ENCODE assay signal across 24 cellular contexts in the genomic region with DNA sequence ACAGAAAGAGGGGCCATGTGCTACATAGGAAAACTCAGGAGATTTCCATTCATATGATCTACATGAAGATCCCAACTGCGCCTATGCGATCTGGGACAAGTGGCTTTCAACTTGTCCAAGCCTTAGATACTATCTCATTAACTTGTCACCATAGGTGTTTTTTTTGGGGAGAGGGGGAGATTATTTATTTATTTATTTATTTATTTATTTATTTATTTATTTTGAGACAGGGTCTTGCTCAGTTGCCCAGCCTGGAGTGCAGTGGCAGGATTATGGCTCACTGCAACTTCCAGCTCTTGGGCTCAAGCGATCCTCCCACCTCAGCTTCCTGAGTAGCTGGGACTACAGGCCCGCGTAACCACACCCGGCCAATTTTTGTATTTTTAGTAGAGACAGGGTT. TPM values are rescaled to one million over a fixed set of nuclear protein-coding genes. Genes with fewer than 3 reads are reported as not detected.
DNase-seq lines count a peak whose midpoint lies in the region; ATAC-seq, FAIRE-seq and TF ChIP-seq lines count a peak whose summit lies in the region.
"Had no signal": no experiment of that assay in that cellular context is flagged by ENCODE, and none has a peak within 500 bp of the region (broad histone marks: within the 10 kb centered on the region; RNA-seq: fewer than 3 reads in every experiment).

No MANE protein-coding gene starts in this region.

- TF ChIP-seq POLR2A in A549 (IDR thresholded peaks at IDR 0.05; ENCODE audit: low read length) (no peak), K562 (conservative IDR thresholded peaks at IDR 0.05) (no peak), gastrocnemius medialis (IDR thresholded peaks at IDR 0.05) (peak in 1 of 2 donors; percentile 13)

- POLR2A ChIA-PET in A549 (lab: Yijun Ruan, JAX): no interaction called here
- POLR2A ChIA-PET in K562 (lab: Yijun Ruan, JAX): interaction anchor here (0.6 to 2.4 kb wide), 3 partner anchors 10 to 1146 kb away, joined by 3 to 8 read pairs (median 6); no protein-coding TSS in a partner anchor

- intact Hi-C loops in left ventricle myocardium inferior (cut with micrococcal nuclease) (no loop called here), Right ventricle myocardium inferior (cut with DNase I) (no loop called here), K562 (cut with micrococcal nuclease) (no loop called here), gastrocnemius medialis (cut with DNase I; ENCODE audit: low total_unique reads) (no loop called here)

- no peak overlapping the region for H2AFZ ChIP-seq in K562 (ENCODE audit: low read depth, low read length)

- TF ChIP-seq RAD21 in A549 (conservative IDR thresholded peaks at IDR 0.05 in 1 of 2, IDR thresholded peaks at IDR 0.05 in 1 of 2) (no peak), K562 (CRISPR knock-in tag; conservative IDR thresholded peaks at IDR 0.05 in 1 of 2, IDR thresholded peaks at IDR 0.05 in 1 of 2) (no peak)

- ATAC-seq in Right ventricle myocardium inferior: no peak
- no peak for ATAC-seq in A549
- ATAC-seq in K562: no peak
- peak in 1 of 2 donors; percentile 1 for ATAC-seq in gastrocnemius medialis

- WGBS in A549 (ENCODE audit: missing lambda C conversion rate): 92% methylated on average over 2 of the region's 6 CpGs
- WGBS in K562 (ENCODE audit: insufficient coverage, low coverage, missing lambda C conversion rate): 93% methylated on average over 6 of the region's 6 CpGs

- H3K36me3 ChIP-seq in left ventricle myocardium inferior: peaks cover 55% of the 10 kb centered on the region
- H3K36me3 ChIP-seq in K562 (ENCODE audit: control insufficient read depth, insufficient read depth, low read length): peaks cover 54% of the 10 kb centered on the region
- peaks cover 0 to 30% of the 10 kb centered on the region in 2 donors for H3K36me3 ChIP-seq in gastrocnemius medialis
- H3K36me3 ChIP-seq: BE2C had no signal

- TF ChIP-seq EP300 in A549 (IDR thresholded peaks at IDR 0.05) (no peak), K562 (IDR thresholded peaks at IDR 0.05; ENCODE audit: low read length) (no peak)

- H3K4me2 ChIP-seq in A549: no peak overlapping the region
- H3K4me2 ChIP-seq in K562 (ENCODE audit: insufficient read depth, low read length): no peak overlapping the region
- H3K4me2 ChIP-seq: BLaER1 had no signal

- H3K27ac ChIP-seq in left ventricle myocardium inferior (replicated peaks) (peak overlapping the region; percentile 96), A549 (no peak overlapping the region), K562 (ENCODE audit: extremely low read depth, low read depth, low read length) (no peak overlapping the region), gastrocnemius medialis (peak overlapping the region; percentile 74 to 100 (median 99))
- H3K27ac ChIP-seq: 22Rv1, BLaER1 had no signal

- no peaks in the 10 kb centered on the region for H3K27me3 ChIP-seq in left ventricle myocardium inferior (ENCODE audit: low read depth)
- no peaks in the 10 kb centered on the region for H3K27me3 ChIP-seq in K562 (ENCODE audit: control insufficient read depth in 2 of 2, insufficient read depth in 2 of 2, low read length in 2 of 2)
- no peaks in the 10 kb centered on the region for H3K27me3 ChIP-seq in gastrocnemius medialis
- H3K27me3 ChIP-seq: BE2C, BLaER1 had no signal

- no peaks in the 10 kb centered on the region for H3K9me3 ChIP-seq in left ventricle myocardium inferior (replicated peaks)
- H3K9me3 ChIP-seq in A549: no peaks in the 10 kb centered on the region
- no peaks in the 10 kb centered on the region for H3K9me3 ChIP-seq in K562 (replicated peaks; ENCODE audit: control insufficient read depth, insufficient read depth, low read depth, low read length)
- H3K9me3 ChIP-seq in gastrocnemius medialis: no peaks in the 10 kb centered on the region
- H3K9me3 ChIP-seq: BE2C, BLaER1 had no signal

- in situ Hi-C loops in K562 (cut with MboI): no loop called here
- in situ Hi-C loops in gastrocnemius medialis (cut with MboI; ENCODE audit: low sequenced_read_pairs in 4 of 4): no loop called here

- no peaks in the 10 kb centered on the region for H3K79me2 ChIP-seq in K562 (ENCODE audit: control insufficient read depth, insufficient read depth, low read length)

- TF ChIP-seq CTCF in left ventricle myocardium inferior (IDR thresholded peaks at IDR 0.05; ENCODE audit: borderline replicate concordance): no peak
- no peak for TF ChIP-seq CTCF in A549 (IDR thresholded peaks at IDR 0.05)
- no peak for TF ChIP-seq CTCF in K562 (IDR thresholded peaks at IDR 0.05 in 2 of 3, conservative IDR thresholded peaks at IDR 0.05 in 1 of 3; ENCODE audit: insufficient read depth in 2 of 3, low read depth in 1 of 3, low read length in 3 of 3)
- no peak for TF ChIP-seq CTCF in gastrocnemius medialis (IDR thresholded peaks at IDR 0.05 in 4 of 5, conservative IDR thresholded peaks at IDR 0.05 in 1 of 5)

- no TSS peak for BruUV-seq in K562 (replicated peaks; lab: Mats Ljungman, UMichigan)

- CTCF ChIA-PET in A549 (lab: Yijun Ruan, JAX) (interaction anchor here (1.0 to 1.7 kb wide), 4 partner anchors 11 to 187 kb away, joined by 3 to 6 read pairs (median 4); a partner anchor contains a TSS), K562 (lab: Yijun Ruan, JAX; ENCODE audit: low intra/inter-chr PET ratio) (no interaction called here)

- FAIRE-seq in A549 (lab: Jason Lieb, UNC) (no peak), K562 (lab: Jason Lieb, UNC) (no peak)
- FAIRE-seq: D721Med, G401.6, GM12891, GM19239 had no signal

- peaks cover 18% of the 10 kb centered on the region for H3K4me1 ChIP-seq in left ventricle myocardium inferior
- H3K4me1 ChIP-seq in A549: no peaks in the 10 kb centered on the region
- H3K4me1 ChIP-seq in K562 (replicated peaks in 1 of 2; ENCODE audit: control insufficient read depth in 2 of 2, insufficient read depth in 2 of 2, low read length in 2 of 2): peaks cover 2 to 8% of the 10 kb centered on the region in 2 experiments; a peak in 3 of 5 replicates
- H3K4me1 ChIP-seq in gastrocnemius medialis: peaks cover 16 to 19% of the 10 kb centered on the region in 2 donors
- H3K4me1 ChIP-seq: BE2C had no signal

- no peak overlapping the region for H3K9ac ChIP-seq in K562 (ENCODE audit: insufficient read depth in 1 of 2, low read depth in 2 of 2, low read length in 2 of 2)
- H3K9ac ChIP-seq: BLaER1 had no signal

- peaks cover 3% of the 10 kb centered on the region for H3K9me1 ChIP-seq in K562 (ENCODE audit: control insufficient read depth, insufficient read depth, low read length)

- H3K4me3 ChIP-seq in left ventricle myocardium inferior (no peak overlapping the region), A549 (no peak overlapping the region), K562 (no peak overlapping the region), gastrocnemius medialis (no peak overlapping the region)
- H3K4me3 ChIP-seq: BLaER1 had no signal

- no peak for DNase-seq in left ventricle myocardium inferior
- DNase-seq in Right ventricle myocardium inferior (ENCODE audit: missing footprints): no peak
- no peak for DNase-seq in A549 (ENCODE audit: low read depth in 1 of 2, low spot score in 1 of 2)
- no peak for DNase-seq in K562 (ENCODE audit: extremely low read depth in 1 of 4, low spot score in 3 of 4)
- no peak for DNase-seq in gastrocnemius medialis
- no peak for DNase-seq in NCI-H1105 (lab: John Stamatoyannopoulos, UW)
- no peak for DNase-seq in retina
- DNase-seq: ACHN; BE2C; C1 segment of cervical spinal cord; CD4-positive, alpha-beta memory T cell; CD4-positive, CD25-positive, alpha-beta regulatory T cell; CD8-positive, alpha-beta memory T cell; COR-L47; DMS79 treated with DMSO at 0.1 percent for 48 hours; GF-D8 had no signal

- 0 out of 2 replicates have a peak, but pooled peaks cover 3% of the 10 kb centered on the region for H4K20me1 ChIP-seq in K562 (replicated peaks; ENCODE audit: control insufficient read depth, insufficient read depth, low read length)
- H4K20me1 ChIP-seq: BLaER1 had no signal

RNA-seq across cellular contexts. Expression of a gene that starts 11.3 kb away (rescaled TPM):
- 4,737 TPM for total RNA-seq in left ventricle myocardium inferior
- 5,086 TPM for total RNA-seq in Right ventricle myocardium inferior
- not detected in 2 replicates for polyA plus RNA-seq in A549 (2011; rRNA removed)
- not detected in 2 replicates for polyA plus RNA-seq in A549 (2012; cell fraction: cytosol; rRNA removed)
- polyA plus RNA-seq in A549 (2012; cell fraction: nucleus; rRNA removed): not detected in 2 replicates
- polyA plus RNA-seq in A549 (2017; fragmentation: RNase III; extraction: RNeasy Plus Mini Kit Qiagen cat#74134 plus additional on column Dnase treatment): not detected in 3 replicates
- polyA minus RNA-seq in A549 (2011; rRNA and poly(A)+ RNA removed): not detected in 2 replicates
- not detected in 2 replicates for total RNA-seq in K562 (2011; cell fraction: chromatin; rRNA removed; ENCODE audit: low replicate concordance)
- total RNA-seq in K562 (2011; cell fraction: nucleolus; rRNA removed): not detected in 2 replicates
- not detected in 2 replicates for total RNA-seq in K562 (2011; cell fraction: nucleoplasm; rRNA removed)
- not detected in 2 replicates for total RNA-seq in K562 (2014; rRNA removed)
- total RNA-seq in K562 (2014; rRNA removed; fragmentation: Illumina TruSeq; extraction: Trizol): not detected in 2 replicates
- total RNA-seq in K562 (2015; rRNA removed; fragmentation: Illumina TruSeq; extraction: Trizol): not detected in 2 replicates
- not detected in 2 replicates for total RNA-seq in K562 (2021)
- polyA plus RNA-seq in K562 (2011; rRNA removed): not detected in 2 replicates
- not detected in 2 replicates for polyA plus RNA-seq in K562 (2011; cell fraction: cytosol; rRNA removed)
- not detected in 2 replicates for polyA plus RNA-seq in K562 (2011; cell fraction: nucleus; rRNA removed)
- 0.28 and 0.38 TPM in 2 replicates for polyA plus RNA-seq in K562 (2012)
- polyA plus RNA-seq in K562 (2014; fragmentation: Illumina TruSeq; extraction: Trizol): not detected in 2 replicates
- polyA plus RNA-seq in K562 (2014; fragmentation: Nextera tagmentation; extraction: Ambion mirVana): under 1 TPM in 1 of 2 experiments, not detected in 1; 0.22 TPM
- not detected in 2 replicates for polyA plus RNA-seq in K562 (2014; rRNA removed)
- not detected in 2 replicates for polyA minus RNA-seq in K562 (2011; rRNA and poly(A)+ RNA removed)
- not detected in 2 replicates for polyA minus RNA-seq in K562 (2011; cell fraction: cytosol; rRNA and poly(A)+ RNA removed)
- not detected in 2 replicates for polyA minus RNA-seq in K562 (2011; cell fraction: nucleus; rRNA and poly(A)+ RNA removed)
- total RNA-seq in gastrocnemius medialis: 1,000 to 10,000 TPM in 3 of 4 donors, 100 to 1,000 TPM in 1; 886 to 2,424 (median 1,240) TPM
- total RNA-seq: A673; CD4-positive, CD25-positive, alpha-beta regulatory T cell; CD8-positive, alpha-beta memory T cell had no signal
- polyA plus RNA-seq: CD14-positive monocyte; CD4-positive, alpha-beta memory T cell; CD4-positive, CD25-positive, alpha-beta regulatory T cell; CD8-positive, alpha-beta memory T cell had no signal

RNA-seq across cellular contexts. Expression of a gene that starts 51.4 kb away (rescaled TPM):
- 1.6 TPM for total RNA-seq in left ventricle myocardium inferior
- 1.7 TPM for total RNA-seq in Right ventricle myocardium inferior
- 6.0 and 7.5 TPM in 2 replicates for polyA plus RNA-seq in A549 (2011; rRNA removed)
- 12.3 and 18.1 TPM in 2 replicates for polyA plus RNA-seq in A549 (2012; cell fraction: cytosol; rRNA removed)
- polyA plus RNA-seq in A549 (2012; cell fraction: nucleus; rRNA removed): 15.5 and 21.5 TPM in 2 replicates
- 16.1 to 21.1 TPM (median 16.3 TPM) in 3 replicates for polyA plus RNA-seq in A549 (2017; fragmentation: RNase III; extraction: RNeasy Plus Mini Kit Qiagen cat#74134 plus additional on column Dnase treatment)
- 5.2 and 8.3 TPM in 2 replicates for polyA minus RNA-seq in A549 (2011; rRNA and poly(A)+ RNA removed)
- total RNA-seq in K562 (2011; cell fraction: chromatin; rRNA removed; ENCODE audit: low replicate concordance): 1.7 and 5.6 TPM in 2 replicates
- total RNA-seq in K562 (2011; cell fraction: nucleolus; rRNA removed): 5.8 and 6.4 TPM in 2 replicates
- 5.9 and 7.2 TPM in 2 replicates for total RNA-seq in K562 (2011; cell fraction: nucleoplasm; rRNA removed)
- 0.45 TPM in 1 of 2 replicates, not detected in the other for total RNA-seq in K562 (2014; rRNA removed)
- 0.10 and 0.15 TPM in 2 replicates for total RNA-seq in K562 (2014; rRNA removed; fragmentation: Illumina TruSeq; extraction: Trizol)
- total RNA-seq in K562 (2015; rRNA removed; fragmentation: Illumina TruSeq; extraction: Trizol): 0.22 and 0.23 TPM in 2 replicates
- total RNA-seq in K562 (2021): 1.2 and 1.5 TPM in 2 replicates
- polyA plus RNA-seq in K562 (2011; rRNA removed): 0.88 and 1.0 TPM in 2 replicates
- 1.7 and 4.1 TPM in 2 replicates for polyA plus RNA-seq in K562 (2011; cell fraction: cytosol; rRNA removed)
- polyA plus RNA-seq in K562 (2011; cell fraction: nucleus; rRNA removed): 1.5 and 2.4 TPM in 2 replicates
- polyA plus RNA-seq in K562 (2012): 0.76 and 3.3 TPM in 2 replicates
- 0.70 and 1.2 TPM in 2 replicates for polyA plus RNA-seq in K562 (2014; fragmentation: Illumina TruSeq; extraction: Trizol)
- under 1 TPM in 1 of 2 experiments, not detected in 1; 0.07 TPM for polyA plus RNA-seq in K562 (2014; fragmentation: Nextera tagmentation; extraction: Ambion mirVana)
- 1.0 and 1.8 TPM in 2 replicates for polyA plus RNA-seq in K562 (2014; rRNA removed)
- polyA minus RNA-seq in K562 (2011; rRNA and poly(A)+ RNA removed): 0.21 and 0.63 TPM in 2 replicates
- 0.73 and 0.95 TPM in 2 replicates for polyA minus RNA-seq in K562 (2011; cell fraction: cytosol; rRNA and poly(A)+ RNA removed)
- polyA minus RNA-seq in K562 (2011; cell fraction: nucleus; rRNA and poly(A)+ RNA removed): 0.54 and 0.89 TPM in 2 replicates
- total RNA-seq in gastrocnemius medialis: 10 to 100 TPM; 21.2 to 53.4 (median 35.9) TPM
- total RNA-seq: CD4-positive, CD25-positive, alpha-beta regulatory T cell had no signal
- polyA plus RNA-seq: CD8-positive, alpha-beta memory T cell had no signal

Comparison
In these comparisons a context has a peak if more than half of its experiments do, and no peak if none do; other contexts are left out.
1. H3K27ac ChIP-seq: peak in left ventricle myocardium inferior (single experiment) and gastrocnemius medialis (4 of 4); none in A549 (0 of 2) and K562 (single experiment).
2. RNA of a gene that starts 11.3 kb away (total RNA-seq): 5,086 TPM in Right ventricle myocardium inferior (single experiment), 4,737 TPM in left ventricle myocardium inferior (single experiment) and 886 to 2,424 TPM in gastrocnemius medialis; not detected in K562; every median in the first group is over 100 times any median in the second.